1 cellular context compared by ENCODE assay signal in genomic region chr10:21032587-21033319, GRCh38.
TF ChIP-seq lines count a peak whose summit lies in the region.

No MANE protein-coding gene starts in this region.

TF ChIP-seq in HepG2, 621 proteins besides CTCF, POLR2A, EP300 and RAD21 (continued from another document):
- TF ChIP-seq PRDM10 (CRISPR knock-in tag; IDR thresholded peaks at IDR 0.05; ENCODE audit: low read depth) (no peak), GMEB1 (CRISPR knock-in tag; IDR thresholded peaks at IDR 0.05; ENCODE audit: borderline replicate concordance) (no peak), HCFC1 (IDR thresholded peaks at IDR 0.05; ENCODE audit: low read depth, low read length) (no peak), PLRG1 (conservative IDR thresholded peaks at IDR 0.05) (no peak), SSRP1 (CRISPR knock-in tag; IDR thresholded peaks at IDR 0.05) (no peak), SRY (CRISPR knock-in tag; IDR thresholded peaks at IDR 0.05) (no peak), ZGPAT (CRISPR knock-in tag; IDR thresholded peaks at IDR 0.05) (no peak), ZNF383 (CRISPR knock-in tag; IDR thresholded peaks at IDR 0.05; ENCODE audit: borderline replicate concordance) (no peak), MTERF4 (CRISPR knock-in tag; IDR thresholded peaks at IDR 0.05) (no peak)
